25 cellular contexts compared by ENCODE assay signal in genomic region chr19:51427220-51427619, GRCh38. TPM values are rescaled to one million over a fixed set of nuclear protein-coding genes. Genes with fewer than 3 reads are reported as not detected.
"Had no signal": no experiment of that assay in that cellular context is flagged by ENCODE, and none has a peak within 500 bp of the region (broad histone marks: within the 10 kb centered on the region; RNA-seq: fewer than 3 reads in every experiment).

No MANE protein-coding gene starts in this region.

- H3K36me3 ChIP-seq: heart left ventricle, neutrophil, ovary, prostate gland, stomach, suprapubic skin, transverse colon, uterus had no signal

- H3K4me1 Mint-ChIP-seq: activated naive CD8-positive, alpha-beta T cell treated with anti-CD3 and anti-CD28 coated beads, Interleukin-2, amount 10 ng/mL, durations not matched to agents 7 days and 5 days; nephron had no signal

- H3K27ac ChIP-seq: heart left ventricle, neutrophil, ovary, prostate gland, stomach, suprapubic skin, transverse colon, uterus had no signal

- H3K4me3 ChIP-seq: heart left ventricle, ovary, prostate gland, stomach, suprapubic skin, transverse colon, uterus had no signal

- H3K9me3 ChIP-seq: neutrophil, prostate gland, stomach, suprapubic skin, transverse colon, uterus had no signal

- H3K9me3 Mint-ChIP-seq: activated CD4-positive, alpha-beta memory T cell treated with anti-CD3 and anti-CD28 coated beads for 36 hours; activated naive CD4-positive, alpha-beta T cell treated with anti-CD3 and anti-CD28 coated beads for 36 hours; activated naive CD8-positive, alpha-beta T cell treated with anti-CD3 and anti-CD28 coated beads, Interleukin-2, amount 10 ng/mL, durations not matched to agents 7 days and 5 days; nephron; T-helper 1 cell treated with Interleukin-12 subunit alpha and Interleukin-12 subunit beta and Interleukin-4 antibody, amounts not matched to agents 30 μg/mL and 1 μg/mL, for 36 hours had no signal

- H3K36me3 Mint-ChIP-seq: activated CD4-positive, alpha-beta memory T cell treated with anti-CD3 and anti-CD28 coated beads for 36 hours; activated naive CD8-positive, alpha-beta T cell treated with anti-CD3 and anti-CD28 coated beads, Interleukin-2, amount 10 ng/mL, durations not matched to agents 7 days and 5 days had no signal

- H3K27ac Mint-ChIP-seq: activated CD4-positive, alpha-beta memory T cell treated with anti-CD3 and anti-CD28 coated beads for 36 hours; activated naive CD4-positive, alpha-beta T cell treated with anti-CD3 and anti-CD28 coated beads for 36 hours; activated naive CD8-positive, alpha-beta T cell treated with anti-CD3 and anti-CD28 coated beads, Interleukin-2, amount 10 ng/mL, durations not matched to agents 7 days and 5 days; nephron; T-helper 1 cell treated with Interleukin-12 subunit alpha and Interleukin-12 subunit beta and Interleukin-4 antibody, amounts not matched to agents 30 μg/mL and 1 μg/mL, for 36 hours had no signal

- FAIRE-seq: endometrium had no signal

- DNase-seq: activated CD4-positive, alpha-beta memory T cell treated with anti-CD3 and anti-CD28 coated beads for 36 hours; activated CD4-positive, alpha-beta T cell treated with anti-CD3 and anti-CD28 coated beads for 48 hours; activated naive CD4-positive, alpha-beta T cell treated with anti-CD3 and anti-CD28 coated beads for 36 hours; activated naive CD8-positive, alpha-beta T cell treated with anti-CD3 and anti-CD28 coated beads, Interleukin-2, amount 10 ng/mL, durations not matched to agents 7 days and 5 days; activated T-cell treated with anti-CD3 and anti-CD28 coated beads, Interleukin-2, amount 50 U/mL, for 48 hours; amygdala; cortex of kidney; effector CD4-positive, alpha-beta T cell; islet precursor cell; ovary; stimulated activated CD4-positive, alpha-beta T cell treated with anti-CD3 and anti-CD28 coated beads, Interleukin-1b, Interleukin-23, amount 100 ng/mL, for 48 hours; stomach; transverse colon; uterus had no signal

- H3K4me3 Mint-ChIP-seq: activated CD4-positive, alpha-beta memory T cell treated with anti-CD3 and anti-CD28 coated beads for 36 hours; activated naive CD4-positive, alpha-beta T cell treated with anti-CD3 and anti-CD28 coated beads for 36 hours; activated naive CD8-positive, alpha-beta T cell treated with anti-CD3 and anti-CD28 coated beads, Interleukin-2, amount 10 ng/mL, durations not matched to agents 7 days and 5 days; nephron; T-helper 1 cell treated with Interleukin-12 subunit alpha and Interleukin-12 subunit beta and Interleukin-4 antibody, amounts not matched to agents 30 μg/mL and 1 μg/mL, for 36 hours had no signal

- H3K4me1 ChIP-seq: prostate gland, stomach, suprapubic skin, transverse colon, uterus had no signal

RNA-seq across cellular contexts. Expression of gene SIGLEC10, which starts 9.8 kb away (rescaled TPM):
- total RNA-seq: activated naive CD4-positive, alpha-beta T cell treated with anti-CD3 and anti-CD28 coated beads for 36 hours; epithelial cell of proximal tubule; fibroblast of villous mesenchyme had no signal

RNA-seq across cellular contexts. Expression of gene SIGLEC8, which starts 31.0 kb away (rescaled TPM):
- total RNA-seq: activated CD4-positive, alpha-beta memory T cell treated with anti-CD3 and anti-CD28 coated beads for 36 hours; activated naive CD4-positive, alpha-beta T cell treated with anti-CD3 and anti-CD28 coated beads for 36 hours; activated naive CD8-positive, alpha-beta T cell treated with anti-CD3 and anti-CD28 coated beads, Interleukin-2, amount 10 ng/mL, durations not matched to agents 7 days and 5 days; epithelial cell of proximal tubule; fibroblast of villous mesenchyme had no signal
- polyA plus RNA-seq: heart left ventricle had no signal

RNA-seq across cellular contexts. Expression of gene C19orf84, which starts 36.8 kb away (rescaled TPM):
- total RNA-seq: activated CD4-positive, alpha-beta memory T cell treated with anti-CD3 and anti-CD28 coated beads for 36 hours; activated naive CD4-positive, alpha-beta T cell treated with anti-CD3 and anti-CD28 coated beads for 36 hours; activated naive CD8-positive, alpha-beta T cell treated with anti-CD3 and anti-CD28 coated beads, Interleukin-2, amount 10 ng/mL, durations not matched to agents 7 days and 5 days; cerebellum; epithelial cell of proximal tubule; fibroblast of villous mesenchyme; heart left ventricle; ovary; skeletal muscle tissue; stomach; suprapubic skin; transverse colon; uterus had no signal
- polyA plus RNA-seq: heart left ventricle, stomach had no signal

RNA-seq across cellular contexts. Expression of gene LIM2, which starts 39.4 kb away (rescaled TPM):
- total RNA-seq: activated naive CD4-positive, alpha-beta T cell treated with anti-CD3 and anti-CD28 coated beads for 36 hours; activated naive CD8-positive, alpha-beta T cell treated with anti-CD3 and anti-CD28 coated beads, Interleukin-2, amount 10 ng/mL, durations not matched to agents 7 days and 5 days; cerebellum; epithelial cell of proximal tubule; fibroblast of villous mesenchyme; heart left ventricle; ovary; prostate gland; skeletal muscle tissue; stomach; suprapubic skin; transverse colon; uterus had no signal
- polyA plus RNA-seq: heart left ventricle, ovary, stomach had no signal

RNA-seq across cellular contexts. Expression of gene CEACAM18, which starts 51.1 kb away (rescaled TPM):
- total RNA-seq: activated CD4-positive, alpha-beta memory T cell treated with anti-CD3 and anti-CD28 coated beads for 36 hours; activated naive CD4-positive, alpha-beta T cell treated with anti-CD3 and anti-CD28 coated beads for 36 hours; activated naive CD8-positive, alpha-beta T cell treated with anti-CD3 and anti-CD28 coated beads, Interleukin-2, amount 10 ng/mL, durations not matched to agents 7 days and 5 days; cerebellum; epithelial cell of proximal tubule; fibroblast of villous mesenchyme; heart left ventricle; ovary; prostate gland; skeletal muscle tissue; stomach; suprapubic skin; transverse colon; uterus had no signal
- polyA plus RNA-seq: heart left ventricle, ovary, stomach had no signal
